8 cellular contexts compared by ENCODE assay signal in genomic region chr12:121893901-121894540, GRCh38. TPM values are rescaled to one million over a fixed set of nuclear protein-coding genes. Genes with fewer than 3 reads are reported as not detected.
A peak's percentile ranks its signal among the peaks of the same experiment; 100 is the strongest.
DNase-seq lines count a peak whose midpoint lies in the region; ATAC-seq and TF ChIP-seq lines count a peak whose summit lies in the region.

No MANE protein-coding gene starts in this region.

- H3K36me3 ChIP-seq in H7 (replicated peaks; ENCODE audit: control insufficient read depth, insufficient read depth, low read length) (peaks cover 4% of the 10 kb centered on the region), OCI-LY3 (replicated peaks; ENCODE audit: low read depth, low read length) (peaks cover 13% of the 10 kb centered on the region), sigmoid colon (peaks cover 7 to 51% (median 27%) of the 10 kb centered on the region in 4 donors)

- peaks cover 24% of the 10 kb centered on the region for H3K4me1 ChIP-seq in OCI-LY3 (ENCODE audit: low read length)
- peaks cover 0 to 38% (median 37%) of the 10 kb centered on the region in 4 donors for H3K4me1 ChIP-seq in sigmoid colon

- peak overlapping the region; percentile 71 for H3K27ac Mint-ChIP-seq in dendritic cell treated with granulocyte-macrophage colony-stimulating factor and Interleukin-4, amounts not matched to agents 40 ng/mL and 50 ng/mL, for 4 days

- no peak for ATAC-seq in HG03196 (IDR thresholded peaks at IDR 0.05; ENCODE audit: unreplicated experiment)

- TF ChIP-seq CTCF in OCI-LY3 (IDR thresholded peaks at IDR 0.05; ENCODE audit: low read depth, low read length), result no peak
- TF ChIP-seq CTCF in retinal pigment epithelial cell (conservative IDR thresholded peaks at IDR 0.05; ENCODE audit: low read depth, low read length), result no peak
- TF ChIP-seq CTCF in sigmoid colon (IDR thresholded peaks at IDR 0.05), result no peak

- peak overlapping the region; percentile 18; the same call in 1 of the 2 replicates for H3K27ac ChIP-seq in OCI-LY3 (ENCODE audit: low read length)
- peak overlapping the region in 1 of 4 donors; percentile 1 for H3K27ac ChIP-seq in sigmoid colon

- H3K4me3 Mint-ChIP-seq in dendritic cell treated with granulocyte-macrophage colony-stimulating factor and Interleukin-4, amounts not matched to agents 40 ng/mL and 50 ng/mL, for 4 days, result no peak overlapping the region

- H3K9ac ChIP-seq in OCI-LY3 (ENCODE audit: low read length), result no peak overlapping the region

- H3K79me2 ChIP-seq in OCI-LY3 (ENCODE audit: low read length), result peaks cover 38% of the 10 kb centered on the region

- 42 to 58% methylated on average over 6 of the region's 6 CpGs for WGBS in sigmoid colon, 2 donors

- no peak for TF ChIP-seq POLR2A in sigmoid colon (IDR thresholded peaks at IDR 0.05)

- H3K9me3 ChIP-seq in OCI-LY3 (ENCODE audit: insufficient read depth, low read length) (no peaks in the 10 kb centered on the region), sigmoid colon (no peaks in the 10 kb centered on the region)

- DNase-seq in H7 (peak; percentile 65), retinal pigment epithelial cell (ENCODE audit: low read depth) (peak; percentile 52), hypothalamus (lab: John Stamatoyannopoulos, UW) (no peak), sigmoid colon (no peak)
- DNase-seq in stimulated activated naive CD4-positive, alpha-beta T cell treated with Interleukin-2 at 50 U/mL for 16 hours (lab: John Stamatoyannopoulos, UW), result no peak

- no peaks in the 10 kb centered on the region for H4K20me1 ChIP-seq in OCI-LY3 (ENCODE audit: insufficient read depth, low read length)

- H3K4me1 Mint-ChIP-seq in dendritic cell treated with granulocyte-macrophage colony-stimulating factor and Interleukin-4, amounts not matched to agents 40 ng/mL and 50 ng/mL, for 4 days (ENCODE audit: low read depth), result peaks cover 25% of the 10 kb centered on the region

- peaks cover 72% of the 10 kb centered on the region for H3K36me3 Mint-ChIP-seq in dendritic cell treated with granulocyte-macrophage colony-stimulating factor and Interleukin-4, amounts not matched to agents 40 ng/mL and 50 ng/mL, for 4 days (ENCODE audit: low read depth)

- no peaks in the 10 kb centered on the region for H3K27me3 Mint-ChIP-seq in dendritic cell treated with granulocyte-macrophage colony-stimulating factor and Interleukin-4, amounts not matched to agents 40 ng/mL and 50 ng/mL, for 4 days

- peaks cover 2% of the 10 kb centered on the region; the same call in 1 of the 2 replicates for H3K27me3 ChIP-seq in H7 (ENCODE audit: control insufficient read depth, insufficient read depth, low read length)
- no peaks in the 10 kb centered on the region for H3K27me3 ChIP-seq in OCI-LY3 (ENCODE audit: low read depth, low read length)
- H3K27me3 ChIP-seq in sigmoid colon, result no peaks in the 10 kb centered on the region

- H3K4me2 ChIP-seq in OCI-LY3 (ENCODE audit: low read length), result peak overlapping the region; percentile 46

- no peak for TF ChIP-seq EP300 in sigmoid colon (IDR thresholded peaks at IDR 0.05)

- H2AFZ ChIP-seq in OCI-LY3 (ENCODE audit: low read depth, low read length), result no peak overlapping the region

- H3K9me3 Mint-ChIP-seq in dendritic cell treated with granulocyte-macrophage colony-stimulating factor and Interleukin-4, amounts not matched to agents 40 ng/mL and 50 ng/mL, for 4 days, result no peaks in the 10 kb centered on the region

- H3K4me3 ChIP-seq in H7 (ENCODE audit: insufficient read depth, low read depth, low read length) (no peak overlapping the region), OCI-LY3 (ENCODE audit: low read length) (no peak overlapping the region), retinal pigment epithelial cell (ENCODE audit: low read length) (no peak overlapping the region), sigmoid colon (no peak overlapping the region)

- intact Hi-C loops in dendritic cell treated with granulocyte-macrophage colony-stimulating factor and Interleukin-4, amounts not matched to agents 40 ng/mL and 50 ng/mL, for 4 days (cut with micrococcal nuclease), result no loop called here
- intact Hi-C loops in sigmoid colon (cut with DNase I), result no loop called here

RNA-seq across cellular contexts. Expression of gene PSMD9, which starts 5.4 kb away (rescaled TPM):
- 39.2 and 61.2 TPM in 2 replicates for total RNA-seq in H7 (2014; rRNA removed; shearing (Covaris generic))
- 10 to 100 TPM; 28.5 to 91.4 (median 39.1) TPM for total RNA-seq in sigmoid colon
- polyA plus RNA-seq in sigmoid colon, result 100 to 1,000 TPM in 2 of 3 donors, 10 to 100 TPM in 1; 92.9 to 108 (median 102) TPM

RNA-seq across cellular contexts. Expression of gene CFAP251, which starts 24.4 kb away (rescaled TPM):
- total RNA-seq in H7 (2014; rRNA removed; shearing (Covaris generic)), result 0.15 and 0.24 TPM in 2 replicates
- total RNA-seq in sigmoid colon, result 1 to 10 TPM in 3 of 4 donors, under 1 TPM in 1; 0.68 to 3.0 (median 1.2) TPM
- 1 to 10 TPM in 1 of 3 donors, under 1 TPM in 1, not detected in 1; 0.98 to 1.2 TPM for polyA plus RNA-seq in sigmoid colon

RNA-seq across cellular contexts. Expression of gene HPD, which starts 35.4 kb away (rescaled TPM):
- 0.80 and 1.1 TPM in 2 replicates for total RNA-seq in H7 (2014; rRNA removed; shearing (Covaris generic))
- 1 to 10 TPM in 1 of 4 donors, under 1 TPM in 3; 0.27 to 2.8 (median 0.34) TPM for total RNA-seq in sigmoid colon
- polyA plus RNA-seq in sigmoid colon, result 1 to 10 TPM in 1 of 3 donors, under 1 TPM in 1, not detected in 1; 0.86 to 2.4 TPM

Comparison
In these comparisons a context has a peak if more than half of its experiments do, and no peak if none do; other contexts are left out.
1. DNase-seq: peak in H7 (single experiment) and retinal pigment epithelial cell (single experiment); none in hypothalamus (0 of 51), sigmoid colon (single experiment) and stimulated activated naive CD4-positive, alpha-beta T cell treated with Interleukin-2 at 50 U/mL for 16 hours (single experiment).